In the genomic region with DNA sequence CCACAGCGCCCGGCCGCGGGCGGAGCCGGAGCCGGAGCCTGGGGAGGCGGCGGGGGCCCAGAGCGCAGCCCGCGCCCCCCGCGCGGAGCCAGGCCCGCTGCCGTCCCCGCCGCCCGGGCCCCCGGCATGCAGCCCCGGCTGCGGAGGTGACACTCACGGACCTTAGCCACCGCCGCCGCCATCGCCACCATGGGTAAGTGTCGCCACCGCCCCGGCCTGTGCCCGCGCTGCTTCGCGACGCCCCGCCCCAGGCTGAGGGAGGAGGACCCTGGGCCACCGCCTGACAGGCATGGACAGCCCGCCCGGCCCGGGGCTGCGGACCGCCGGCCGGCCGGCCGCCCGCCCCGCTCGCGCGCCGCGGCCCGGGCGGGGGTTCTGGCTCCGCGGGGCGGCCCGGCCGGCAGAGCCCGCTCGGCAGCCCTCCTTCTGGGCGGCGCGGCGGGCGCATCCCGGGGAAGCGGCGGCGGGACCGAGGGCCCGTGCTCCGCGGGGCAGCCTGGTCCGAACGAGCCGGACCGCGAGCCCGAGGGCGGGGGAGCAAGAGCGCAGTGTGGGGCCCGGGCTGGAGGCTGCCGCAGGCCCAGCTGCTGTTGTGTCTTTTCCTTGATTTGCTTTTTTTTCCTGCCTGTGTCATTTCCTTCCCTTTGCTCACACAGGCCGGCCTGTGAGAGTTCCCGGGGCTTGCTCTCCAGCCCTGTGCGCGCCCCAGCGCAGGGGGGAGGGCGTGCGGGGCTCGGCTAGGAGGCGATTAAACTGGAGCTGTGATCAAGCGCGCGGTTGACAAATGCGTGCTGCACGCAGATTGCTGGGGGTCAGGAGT, we compare ENCODE assay signal across 1 cellular context.
TF ChIP-seq lines count a peak whose summit lies in the region.

No MANE protein-coding gene starts in this region.

TF ChIP-seq in HepG2, 621 proteins besides CTCF, POLR2A, EP300 and RAD21 (continued from another document and continues in another):
- TF ChIP-seq, protein P1, sequence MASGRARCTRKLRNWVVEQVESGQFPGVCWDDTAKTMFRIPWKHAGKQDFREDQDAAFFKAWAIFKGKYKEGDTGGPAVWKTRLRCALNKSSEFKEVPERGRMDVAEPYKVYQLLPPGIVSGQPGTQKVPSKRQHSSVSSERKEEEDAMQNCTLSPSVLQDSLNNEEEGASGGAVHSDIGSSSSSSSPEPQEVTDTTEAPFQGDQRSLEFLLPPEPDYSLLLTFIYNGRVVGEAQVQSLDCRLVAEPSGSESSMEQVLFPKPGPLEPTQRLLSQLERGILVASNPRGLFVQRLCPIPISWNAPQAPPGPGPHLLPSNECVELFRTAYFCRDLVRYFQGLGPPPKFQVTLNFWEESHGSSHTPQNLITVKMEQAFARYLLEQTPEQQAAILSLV (CRISPR knock-in tag; IDR thresholded peaks at IDR 0.05; ENCODE audit: borderline replicate concordance) = peak; percentile 61; the same call in 1 of the 2 replicates
- TF ChIP-seq ETV5 (CRISPR knock-in tag; IDR thresholded peaks at IDR 0.05; ENCODE audit: borderline replicate concordance) (no peak), ZBTB1 (CRISPR knock-in tag; IDR thresholded peaks at IDR 0.05; ENCODE audit: borderline replicate concordance) (no peak), KLF15 (CRISPR knock-in tag; IDR thresholded peaks at IDR 0.05; ENCODE audit: borderline replicate concordance) (no peak), ZNF83 (CRISPR knock-in tag; IDR thresholded peaks at IDR 0.05; ENCODE audit: borderline replicate concordance) (peak; percentile 75; the same call in 1 of the 2 replicates), YEATS4 (CRISPR knock-in tag; IDR thresholded peaks at IDR 0.05; ENCODE audit: borderline replicate concordance) (peak; percentile 20; the same call in 1 of the 2 replicates), HES4 (CRISPR knock-in tag; IDR thresholded peaks at IDR 0.05; ENCODE audit: borderline replicate concordance) (peak; percentile 60; the same call in 1 of the 2 replicates), LCORL (IDR thresholded peaks at IDR 0.05) (no peak), LCORL (CRISPR knock-in tag; IDR thresholded peaks at IDR 0.05) (0 out of 2 replicates have a peak, but pooled peaks have one; percentile 12), ZFY (CRISPR knock-in tag; IDR thresholded peaks at IDR 0.05) (peak; percentile 79), CHD4 (IDR thresholded peaks at IDR 0.05; ENCODE audit: borderline replicate concordance, low read length) (no peak), ZNF713 (CRISPR knock-in tag; IDR thresholded peaks at IDR 0.05) (no peak), NR2F1 (CRISPR knock-in tag; IDR thresholded peaks at IDR 0.05) (no peak), SAP130 (CRISPR knock-in tag; IDR thresholded peaks at IDR 0.05; ENCODE audit: low read depth) (peak; percentile 73), KDM2A (CRISPR knock-in tag; IDR thresholded peaks at IDR 0.05; ENCODE audit: borderline replicate concordance, low read depth) (peak; percentile 61), ZNF225 (CRISPR knock-in tag; IDR thresholded peaks at IDR 0.05) (no peak), ZFP41 (CRISPR knock-in tag; IDR thresholded peaks at IDR 0.05; ENCODE audit: borderline replicate concordance) (no peak), ZSCAN22 (CRISPR knock-in tag; IDR thresholded peaks at IDR 0.05) (0 out of 2 replicates have a peak, but pooled peaks have one; percentile 66), ZFP82 (CRISPR knock-in tag; IDR thresholded peaks at IDR 0.05; ENCODE audit: borderline replicate concordance) (0 out of 2 replicates have a peak, but pooled peaks have one; percentile 1), MAZ (IDR thresholded peaks at IDR 0.05; ENCODE audit: borderline replicate concordance, low read depth, low read length) (0 out of 2 replicates have a peak, but pooled peaks have one; percentile 23), MAZ (CRISPR knock-in tag; IDR thresholded peaks at IDR 0.05; ENCODE audit: low read depth) (no peak), CHCHD3 (CRISPR knock-in tag; IDR thresholded peaks at IDR 0.05) (0 out of 2 replicates have a peak, but pooled peaks have one; percentile 8), KAT7 (CRISPR knock-in tag; IDR thresholded peaks at IDR 0.05; ENCODE audit: borderline replicate concordance) (0 out of 2 replicates have a peak, but pooled peaks have one; percentile 17), KLF11 (CRISPR knock-in tag; IDR thresholded peaks at IDR 0.05) (no peak), KDM5B (CRISPR knock-in tag; IDR thresholded peaks at IDR 0.05; ENCODE audit: borderline replicate concordance) (peak; percentile 43; the same call in 1 of the 2 replicates), FOXA1 (IDR thresholded peaks at IDR 0.05) (no peak), FOXA1 (CRISPR knock-in tag; IDR thresholded peaks at IDR 0.05) (peak; percentile 33; the same call in 1 of the 2 replicates), ADNP (CRISPR knock-in tag; IDR thresholded peaks at IDR 0.05) (no peak), ZNF333 (CRISPR knock-in tag; IDR thresholded peaks at IDR 0.05; ENCODE audit: borderline replicate concordance) (0 out of 2 replicates have a peak, but pooled peaks have one; percentile 45), KMT2B (CRISPR knock-in tag; IDR thresholded peaks at IDR 0.05) (peak; percentile 67; the same call in 1 of the 2 replicates), ZNF577 (CRISPR knock-in tag; IDR thresholded peaks at IDR 0.05; ENCODE audit: borderline replicate concordance, low read depth) (no peak), ZNF547 (CRISPR knock-in tag; IDR thresholded peaks at IDR 0.05) (no peak), HOXA3 (CRISPR knock-in tag; IDR thresholded peaks at IDR 0.05) (0 out of 2 replicates have a peak, but pooled peaks have one; percentile 37), NFYB (CRISPR knock-in tag; IDR thresholded peaks at IDR 0.05) (no peak), TAF1 (CRISPR knock-in tag; IDR thresholded peaks at IDR 0.05) (0 out of 2 replicates have a peak, but pooled peaks have one; percentile 43), BRD4 (CRISPR knock-in tag; IDR thresholded peaks at IDR 0.05) (no peak), ZSCAN12 (CRISPR knock-in tag; IDR thresholded peaks at IDR 0.05) (peak; percentile 76; the same call in 1 of the 2 replicates), ELF3 (CRISPR knock-in tag; IDR thresholded peaks at IDR 0.05) (0 out of 2 replicates have a peak, but pooled peaks have one; percentile 31), ZSCAN25 (CRISPR knock-in tag; IDR thresholded peaks at IDR 0.05) (peak; percentile 99)
- TF ChIP-seq, protein P2, sequence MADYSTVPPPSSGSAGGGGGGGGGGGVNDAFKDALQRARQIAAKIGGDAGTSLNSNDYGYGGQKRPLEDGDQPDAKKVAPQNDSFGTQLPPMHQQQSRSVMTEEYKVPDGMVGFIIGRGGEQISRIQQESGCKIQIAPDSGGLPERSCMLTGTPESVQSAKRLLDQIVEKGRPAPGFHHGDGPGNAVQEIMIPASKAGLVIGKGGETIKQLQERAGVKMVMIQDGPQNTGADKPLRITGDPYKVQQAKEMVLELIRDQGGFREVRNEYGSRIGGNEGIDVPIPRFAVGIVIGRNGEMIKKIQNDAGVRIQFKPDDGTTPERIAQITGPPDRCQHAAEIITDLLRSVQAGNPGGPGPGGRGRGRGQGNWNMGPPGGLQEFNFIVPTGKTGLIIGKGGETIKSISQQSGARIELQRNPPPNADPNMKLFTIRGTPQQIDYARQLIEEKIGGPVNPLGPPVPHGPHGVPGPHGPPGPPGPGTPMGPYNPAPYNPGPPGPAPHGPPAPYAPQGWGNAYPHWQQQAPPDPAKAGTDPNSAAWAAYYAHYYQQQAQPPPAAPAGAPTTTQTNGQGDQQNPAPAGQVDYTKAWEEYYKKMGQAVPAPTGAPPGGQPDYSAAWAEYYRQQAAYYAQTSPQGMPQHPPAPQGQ (CRISPR knock-in tag; IDR thresholded peaks at IDR 0.05; ENCODE audit: borderline replicate concordance) = no peak
- TF ChIP-seq, protein P3, sequence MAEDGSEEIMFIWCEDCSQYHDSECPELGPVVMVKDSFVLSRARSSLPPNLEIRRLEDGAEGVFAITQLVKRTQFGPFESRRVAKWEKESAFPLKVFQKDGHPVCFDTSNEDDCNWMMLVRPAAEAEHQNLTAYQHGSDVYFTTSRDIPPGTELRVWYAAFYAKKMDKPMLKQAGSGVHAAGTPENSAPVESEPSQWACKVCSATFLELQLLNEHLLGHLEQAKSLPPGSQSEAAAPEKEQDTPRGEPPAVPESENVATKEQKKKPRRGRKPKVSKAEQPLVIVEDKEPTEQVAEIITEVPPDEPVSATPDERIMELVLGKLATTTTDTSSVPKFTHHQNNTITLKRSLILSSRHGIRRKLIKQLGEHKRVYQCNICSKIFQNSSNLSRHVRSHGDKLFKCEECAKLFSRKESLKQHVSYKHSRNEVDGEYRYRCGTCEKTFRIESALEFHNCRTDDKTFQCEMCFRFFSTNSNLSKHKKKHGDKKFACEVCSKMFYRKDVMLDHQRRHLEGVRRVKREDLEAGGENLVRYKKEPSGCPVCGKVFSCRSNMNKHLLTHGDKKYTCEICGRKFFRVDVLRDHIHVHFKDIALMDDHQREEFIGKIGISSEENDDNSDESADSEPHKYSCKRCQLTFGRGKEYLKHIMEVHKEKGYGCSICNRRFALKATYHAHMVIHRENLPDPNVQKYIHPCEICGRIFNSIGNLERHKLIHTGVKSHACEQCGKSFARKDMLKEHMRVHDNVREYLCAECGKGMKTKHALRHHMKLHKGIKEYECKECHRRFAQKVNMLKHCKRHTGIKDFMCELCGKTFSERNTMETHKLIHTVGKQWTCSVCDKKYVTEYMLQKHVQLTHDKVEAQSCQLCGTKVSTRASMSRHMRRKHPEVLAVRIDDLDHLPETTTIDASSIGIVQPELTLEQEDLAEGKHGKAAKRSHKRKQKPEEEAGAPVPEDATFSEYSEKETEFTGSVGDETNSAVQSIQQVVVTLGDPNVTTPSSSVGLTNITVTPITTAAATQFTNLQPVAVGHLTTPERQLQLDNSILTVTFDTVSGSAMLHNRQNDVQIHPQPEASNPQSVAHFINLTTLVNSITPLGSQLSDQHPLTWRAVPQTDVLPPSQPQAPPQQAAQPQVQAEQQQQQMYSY (CRISPR knock-in tag; IDR thresholded peaks at IDR 0.05) = peak; percentile 1; the same call in 1 of the 2 replicates
- TF ChIP-seq, protein P4, sequence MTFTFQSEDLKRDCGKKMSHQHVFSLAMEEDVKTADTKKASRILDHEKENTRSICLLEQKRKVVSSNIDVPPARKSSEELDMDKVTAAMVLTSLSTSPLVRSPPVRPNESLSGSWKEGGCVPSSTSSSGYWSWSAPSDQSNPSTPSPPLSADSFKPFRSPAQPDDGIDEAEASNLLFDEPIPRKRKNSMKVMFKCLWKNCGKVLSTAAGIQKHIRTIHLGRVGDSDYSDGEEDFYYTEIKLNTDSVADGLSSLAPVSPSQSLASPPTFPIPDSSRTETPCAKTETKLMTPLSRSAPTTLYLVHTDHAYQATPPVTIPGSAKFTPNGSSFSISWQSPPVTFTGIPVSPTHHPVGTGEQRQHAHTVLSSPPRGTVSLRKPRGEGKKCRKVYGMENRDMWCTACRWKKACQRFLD (CRISPR knock-in tag; IDR thresholded peaks at IDR 0.05; ENCODE audit: borderline replicate concordance) = 0 out of 2 replicates have a peak, but pooled peaks have one; percentile 42
- TF ChIP-seq, protein P5, sequence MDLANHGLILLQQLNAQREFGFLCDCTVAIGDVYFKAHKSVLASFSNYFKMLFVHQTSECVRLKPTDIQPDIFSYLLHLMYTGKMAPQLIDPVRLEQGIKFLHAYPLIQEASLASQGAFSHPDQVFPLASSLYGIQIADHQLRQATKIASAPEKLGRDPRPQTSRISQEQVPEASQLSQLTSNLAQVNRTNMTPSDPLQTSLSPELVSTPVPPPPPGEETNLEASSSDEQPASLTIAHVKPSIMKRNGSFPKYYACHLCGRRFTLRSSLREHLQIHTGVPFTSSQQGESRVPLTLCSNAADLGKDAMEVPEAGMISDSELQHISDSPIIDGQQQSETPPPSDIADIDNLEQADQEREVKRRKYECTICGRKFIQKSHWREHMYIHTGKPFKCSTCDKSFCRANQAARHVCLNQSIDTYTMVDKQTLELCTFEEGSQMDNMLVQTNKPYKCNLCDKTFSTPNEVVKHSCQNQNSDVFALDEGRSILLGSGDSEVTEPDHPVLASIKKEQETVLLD (CRISPR knock-in tag; IDR thresholded peaks at IDR 0.05; ENCODE audit: low read depth) = peak; percentile 36; the same call in 1 of the 2 replicates
- TF ChIP-seq, protein P6, sequence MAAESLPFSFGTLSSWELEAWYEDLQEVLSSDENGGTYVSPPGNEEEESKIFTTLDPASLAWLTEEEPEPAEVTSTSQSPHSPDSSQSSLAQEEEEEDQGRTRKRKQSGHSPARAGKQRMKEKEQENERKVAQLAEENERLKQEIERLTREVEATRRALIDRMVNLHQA (CRISPR knock-in tag; IDR thresholded peaks at IDR 0.05) = no peak; the same call in 1 of the 2 replicates
- TF ChIP-seq, protein P7, sequence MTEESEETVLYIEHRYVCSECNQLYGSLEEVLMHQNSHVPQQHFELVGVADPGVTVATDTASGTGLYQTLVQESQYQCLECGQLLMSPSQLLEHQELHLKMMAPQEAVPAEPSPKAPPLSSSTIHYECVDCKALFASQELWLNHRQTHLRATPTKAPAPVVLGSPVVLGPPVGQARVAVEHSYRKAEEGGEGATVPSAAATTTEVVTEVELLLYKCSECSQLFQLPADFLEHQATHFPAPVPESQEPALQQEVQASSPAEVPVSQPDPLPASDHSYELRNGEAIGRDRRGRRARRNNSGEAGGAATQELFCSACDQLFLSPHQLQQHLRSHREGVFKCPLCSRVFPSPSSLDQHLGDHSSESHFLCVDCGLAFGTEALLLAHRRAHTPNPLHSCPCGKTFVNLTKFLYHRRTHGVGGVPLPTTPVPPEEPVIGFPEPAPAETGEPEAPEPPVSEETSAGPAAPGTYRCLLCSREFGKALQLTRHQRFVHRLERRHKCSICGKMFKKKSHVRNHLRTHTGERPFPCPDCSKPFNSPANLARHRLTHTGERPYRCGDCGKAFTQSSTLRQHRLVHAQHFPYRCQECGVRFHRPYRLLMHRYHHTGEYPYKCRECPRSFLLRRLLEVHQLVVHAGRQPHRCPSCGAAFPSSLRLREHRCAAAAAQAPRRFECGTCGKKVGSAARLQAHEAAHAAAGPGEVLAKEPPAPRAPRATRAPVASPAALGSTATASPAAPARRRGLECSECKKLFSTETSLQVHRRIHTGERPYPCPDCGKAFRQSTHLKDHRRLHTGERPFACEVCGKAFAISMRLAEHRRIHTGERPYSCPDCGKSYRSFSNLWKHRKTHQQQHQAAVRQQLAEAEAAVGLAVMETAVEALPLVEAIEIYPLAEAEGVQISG (CRISPR knock-in tag; IDR thresholded peaks at IDR 0.05) = peak; percentile 55; the same call in 1 of the 2 replicates
- TF ChIP-seq, protein P8, sequence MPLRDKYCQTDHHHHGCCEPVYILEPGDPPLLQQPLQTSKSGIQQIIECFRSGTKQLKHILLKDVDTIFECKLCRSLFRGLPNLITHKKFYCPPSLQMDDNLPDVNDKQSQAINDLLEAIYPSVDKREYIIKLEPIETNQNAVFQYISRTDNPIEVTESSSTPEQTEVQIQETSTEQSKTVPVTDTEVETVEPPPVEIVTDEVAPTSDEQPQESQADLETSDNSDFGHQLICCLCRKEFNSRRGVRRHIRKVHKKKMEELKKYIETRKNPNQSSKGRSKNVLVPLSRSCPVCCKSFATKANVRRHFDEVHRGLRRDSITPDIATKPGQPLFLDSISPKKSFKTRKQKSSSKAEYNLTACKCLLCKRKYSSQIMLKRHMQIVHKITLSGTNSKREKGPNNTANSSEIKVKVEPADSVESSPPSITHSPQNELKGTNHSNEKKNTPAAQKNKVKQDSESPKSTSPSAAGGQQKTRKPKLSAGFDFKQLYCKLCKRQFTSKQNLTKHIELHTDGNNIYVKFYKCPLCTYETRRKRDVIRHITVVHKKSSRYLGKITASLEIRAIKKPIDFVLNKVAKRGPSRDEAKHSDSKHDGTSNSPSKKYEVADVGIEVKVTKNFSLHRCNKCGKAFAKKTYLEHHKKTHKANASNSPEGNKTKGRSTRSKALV (CRISPR knock-in tag; IDR thresholded peaks at IDR 0.05) = peak; percentile 83
- TF ChIP-seq, protein P9, sequence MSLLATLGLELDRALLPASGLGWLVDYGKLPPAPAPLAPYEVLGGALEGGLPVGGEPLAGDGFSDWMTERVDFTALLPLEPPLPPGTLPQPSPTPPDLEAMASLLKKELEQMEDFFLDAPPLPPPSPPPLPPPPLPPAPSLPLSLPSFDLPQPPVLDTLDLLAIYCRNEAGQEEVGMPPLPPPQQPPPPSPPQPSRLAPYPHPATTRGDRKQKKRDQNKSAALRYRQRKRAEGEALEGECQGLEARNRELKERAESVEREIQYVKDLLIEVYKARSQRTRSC (CRISPR knock-in tag; IDR thresholded peaks at IDR 0.05; ENCODE audit: low read depth) = no peak
